23 cellular contexts compared by ENCODE assay signal in genomic region chr2:174072069-174072468, GRCh38.
DNase-seq lines count a peak whose midpoint lies in the region; ATAC-seq, FAIRE-seq and TF ChIP-seq lines count a peak whose summit lies in the region.
"Had no signal": no experiment of that assay in that cellular context is flagged by ENCODE, and none has a peak within 500 bp of the region (broad histone marks: within the 10 kb centered on the region; RNA-seq: fewer than 3 reads in every experiment).

No MANE protein-coding gene starts in this region.

- peaks cover 13% of the 10 kb centered on the region for H3K4me1 Mint-ChIP-seq in glutamatergic neuron (ENCODE audit: low read depth, unreplicated experiment)
- H3K4me1 Mint-ChIP-seq: activated CD4-positive, alpha-beta T cell treated with anti-CD3 and anti-CD28 coated beads for 36 hours; activated naive CD8-positive, alpha-beta T cell treated with anti-CD3 and anti-CD28 coated beads, Interleukin-2, amount 10 ng/mL, durations not matched to agents 7 days and 5 days had no signal

- in situ Hi-C loops in GM12878 (cut with MboI): no loop called here

- FAIRE-seq in GM12878 (lab: Jason Lieb, UNC): no peak
- FAIRE-seq: GM12891, TTC549 had no signal

- H3K27me3 Mint-ChIP-seq in glutamatergic neuron (ENCODE audit: unreplicated experiment): peaks cover 2% of the 10 kb centered on the region
- H3K27me3 Mint-ChIP-seq: activated CD4-positive, alpha-beta T cell treated with anti-CD3 and anti-CD28 coated beads for 36 hours; activated naive CD8-positive, alpha-beta T cell treated with anti-CD3 and anti-CD28 coated beads, Interleukin-2, amount 10 ng/mL, durations not matched to agents 7 days and 5 days; brain had no signal

- TF ChIP-seq POLR2A in GM12878 (IDR thresholded peaks at IDR 0.05; ENCODE audit: low read depth, low read length): no peak
- no peak for TF ChIP-seq POLR2A in tibial nerve (IDR thresholded peaks at IDR 0.05)

- no peak for TF ChIP-seq RAD21 in GM12878 (IDR thresholded peaks at IDR 0.05; ENCODE audit: insufficient read depth, low read depth, low read length)

- peak overlapping the region in 2 of 10 experiments; percentile 4 to 22; a peak in 2 of 20 replicates for H3K4me3 ChIP-seq in BLaER1 treated with 17β-estradiol and CSF1 and Interleukin-3, amounts not matched to agents 10 nM and 100 nM
- H3K4me3 ChIP-seq in GM12878 (no peak overlapping the region), tibial nerve (no peak overlapping the region)
- H3K4me3 ChIP-seq: esophagus squamous epithelium, gastroesophageal sphincter had no signal

- H3K4me1 ChIP-seq in BLaER1 treated with 17β-estradiol and CSF1 and Interleukin-3, amounts not matched to agents 10 nM and 100 nM: peaks cover 14 to 29% (median 22%) of the 10 kb centered on the region in 10 experiments
- no peaks in the 10 kb centered on the region for H3K4me1 ChIP-seq in GM12878 (ENCODE audit: control insufficient read depth, insufficient read depth, low read length)
- no peaks in the 10 kb centered on the region for H3K4me1 ChIP-seq in tibial nerve
- H3K4me1 ChIP-seq: gastroesophageal sphincter had no signal

- H3K4me2 ChIP-seq in BLaER1 treated with 17β-estradiol and CSF1 and Interleukin-3, amounts not matched to agents 10 nM and 100 nM: peak overlapping the region; percentile 36 to 81 (median 68)
- no peak overlapping the region for H3K4me2 ChIP-seq in GM12878 (ENCODE audit: control insufficient read depth, insufficient read depth)

- TF ChIP-seq CTCF in GM12878 (IDR thresholded peaks at IDR 0.05 in 2 of 3, conservative IDR thresholded peaks at IDR 0.05 in 1 of 3; ENCODE audit: control insufficient read depth in 2 of 3, extremely low read depth in 1 of 3, insufficient read depth in 1 of 3, low read depth in 3 of 3, low read length in 3 of 3) (no peak), tibial nerve (IDR thresholded peaks at IDR 0.05) (no peak), glutamatergic neuron (IDR thresholded peaks at IDR 0.05; ENCODE audit: partially characterized antibody, unreplicated experiment) (no peak)

- RAD21 ChIA-PET in GM12878 (lab: Charles Lee; ENCODE audit: unreplicated experiment): interaction anchor here (0.9 kb wide), 1 partner anchor 269 kb away, joined by 3 read pairs; no protein-coding TSS in a partner anchor

- DNase-seq in NCI-H2107 (lab: John Stamatoyannopoulos, UW) (peak; percentile 23), GM12878 (ENCODE audit: low read depth, low spot score) (peak; percentile 11), AG20443 (ENCODE audit: low spot score) (no peak), NCI-H524 treated with DMSO at 0.1 percent for 48 hours (lab: John Stamatoyannopoulos, UW) (no peak), tibial nerve (ENCODE audit: low spot score in 2 of 2) (no peak), glutamatergic neuron (no peak)
- DNase-seq: activated CD4-positive, alpha-beta T cell treated with anti-CD3 and anti-CD28 coated beads for 36 hours; activated naive CD8-positive, alpha-beta T cell treated with anti-CD3 and anti-CD28 coated beads, Interleukin-2, amount 10 ng/mL, durations not matched to agents 7 days and 5 days; esophagus squamous epithelium; H7; kidney glomerular epithelial cell; mesenchymal stem cell; NCI-H1436 treated with DMSO at 0.1 percent for 48 hours; NCI-H446; NK-92 treated with Interleukin-12 subunit alpha and Interleukin-12 subunit beta, amount 100 ng/mL, for 24 hours; right cardiac atrium; substantia nigra had no signal

- peaks cover 16 to 35% (median 30%) of the 10 kb centered on the region in 11 experiments for H3K36me3 ChIP-seq in BLaER1 treated with 17β-estradiol and CSF1 and Interleukin-3, amounts not matched to agents 10 nM and 100 nM
- H3K36me3 ChIP-seq in GM12878 (ENCODE audit: control insufficient read depth in 2 of 2, insufficient read depth in 2 of 2, low read length in 1 of 2) (peaks cover 0 to 10% of the 10 kb centered on the region in 2 experiments; a peak in 3 of 4 replicates), tibial nerve (peaks cover 0 to 5% (median 0%) of the 10 kb centered on the region in 3 donors)

- H3K36me3 Mint-ChIP-seq in glutamatergic neuron (ENCODE audit: unreplicated experiment): no peaks in the 10 kb centered on the region

- POLR2A ChIA-PET in GM12878 (lab: Charles Lee): interaction anchor here (0.7 kb wide), 1 partner anchor 8 kb away, joined by 3 read pairs; no protein-coding TSS in a partner anchor

- ATAC-seq in GM21447 (IDR thresholded peaks at IDR 0.05; ENCODE audit: unreplicated experiment) (peak; percentile 63), GM12878 (peak; percentile 65)
- ATAC-seq: activated CD4-positive, alpha-beta T cell treated with anti-CD3 and anti-CD28 coated beads for 36 hours; gastroesophageal sphincter; right cardiac atrium had no signal

- H3K9me3 Mint-ChIP-seq in glutamatergic neuron (ENCODE audit: unreplicated experiment): no peaks in the 10 kb centered on the region
- H3K9me3 Mint-ChIP-seq: activated naive CD8-positive, alpha-beta T cell treated with anti-CD3 and anti-CD28 coated beads, Interleukin-2, amount 10 ng/mL, durations not matched to agents 7 days and 5 days; brain had no signal

- H4K20me1 ChIP-seq in BLaER1 treated with 17β-estradiol and CSF1 and Interleukin-3, amounts not matched to agents 10 nM and 100 nM: no peaks in the 10 kb centered on the region
- H4K20me1 ChIP-seq in GM12878 (ENCODE audit: control insufficient read depth, insufficient read depth): no peaks in the 10 kb centered on the region; the same call in 1 of the 2 replicates

- 0 out of 2 replicates have a peak overlapping the region, but pooled peaks have one; percentile 4 for H2AFZ ChIP-seq in GM12878 (ENCODE audit: control insufficient read depth, low read depth, low read length)

- no TSS peak for BruUV-seq in GM12878 (replicated peaks; lab: Mats Ljungman, UMichigan)

- H3K79me2 ChIP-seq in GM12878 (ENCODE audit: control insufficient read depth, insufficient read depth, low read length): no peaks in the 10 kb centered on the region

- H3K4me3 Mint-ChIP-seq in glutamatergic neuron (ENCODE audit: unreplicated experiment): no peak overlapping the region
- H3K4me3 Mint-ChIP-seq: activated CD4-positive, alpha-beta T cell treated with anti-CD3 and anti-CD28 coated beads for 36 hours; activated naive CD8-positive, alpha-beta T cell treated with anti-CD3 and anti-CD28 coated beads, Interleukin-2, amount 10 ng/mL, durations not matched to agents 7 days and 5 days; brain had no signal

- intact Hi-C loops in GM12878 (cut with micrococcal nuclease; ENCODE audit: unreplicated experiment): no loop called here

- CTCF ChIA-PET in GM12878 (lab: Yijun Ruan, JAX): interaction anchor here (0.8 to 1.1 kb wide), 2 partner anchors 9 to 28 kb away, joined by 3 read pairs; no protein-coding TSS in a partner anchor

- H3K9me3 ChIP-seq in BLaER1 treated with 17β-estradiol and CSF1 and Interleukin-3, amounts not matched to agents 10 nM and 100 nM (replicated peaks in 1 of 11): no peaks in the 10 kb centered on the region
- H3K9me3 ChIP-seq in GM12878 (replicated peaks; ENCODE audit: control insufficient read depth, insufficient read depth, low read length) (no peaks in the 10 kb centered on the region), tibial nerve (no peaks in the 10 kb centered on the region)
- H3K9me3 ChIP-seq: esophagus squamous epithelium, gastroesophageal sphincter had no signal

- H3K27ac ChIP-seq in BLaER1 treated with 17β-estradiol and CSF1 and Interleukin-3, amounts not matched to agents 10 nM and 100 nM: peak overlapping the region in 9 of 11 experiments; percentile 20 to 75 (median 63); a peak in 17 of 22 replicates
- H3K27ac ChIP-seq in GM12878 (ENCODE audit: control insufficient read depth, insufficient read depth): no peak overlapping the region
- no peak overlapping the region for H3K27ac ChIP-seq in tibial nerve
- H3K27ac ChIP-seq: esophagus squamous epithelium, gastroesophageal sphincter had no signal

- H3K27ac Mint-ChIP-seq in glutamatergic neuron (ENCODE audit: unreplicated experiment): no peak overlapping the region
- H3K27ac Mint-ChIP-seq: activated CD4-positive, alpha-beta T cell treated with anti-CD3 and anti-CD28 coated beads for 36 hours; activated naive CD8-positive, alpha-beta T cell treated with anti-CD3 and anti-CD28 coated beads, Interleukin-2, amount 10 ng/mL, durations not matched to agents 7 days and 5 days; brain had no signal

- SMC1A ChIA-PET in GM12878 (lab: Charles Lee; ENCODE audit: uncharacterized antibody, unreplicated experiment): interaction anchor here (0.6 to 1.1 kb wide), 4 partner anchors 11 to 279 kb away, joined by 3 to 4 read pairs (median 3); no protein-coding TSS in a partner anchor

- peak overlapping the region in 6 of 11 experiments; percentile 19 to 60 (median 26); a peak in 7 of 22 replicates for H3K9ac ChIP-seq in BLaER1 treated with 17β-estradiol and CSF1 and Interleukin-3, amounts not matched to agents 10 nM and 100 nM
- no peak overlapping the region for H3K9ac ChIP-seq in GM12878 (ENCODE audit: control insufficient read depth, insufficient read depth, low read length)

- no peaks in the 10 kb centered on the region for H3K27me3 ChIP-seq in BLaER1 treated with 17β-estradiol and CSF1 and Interleukin-3, amounts not matched to agents 10 nM and 100 nM
- H3K27me3 ChIP-seq in GM12878 (replicated peaks in 1 of 2; ENCODE audit: control insufficient read depth in 2 of 2, insufficient read depth in 2 of 2, low read length in 1 of 2) (no peaks in the 10 kb centered on the region), tibial nerve (no peaks in the 10 kb centered on the region)
- H3K27me3 ChIP-seq: esophagus squamous epithelium had no signal

- TF ChIP-seq EP300 in GM12878 (IDR thresholded peaks at IDR 0.05; ENCODE audit: borderline replicate concordance in 1 of 2, control insufficient read depth in 1 of 2, low read depth in 2 of 2, low read length in 2 of 2) (no peak), tibial nerve (IDR thresholded peaks at IDR 0.05) (no peak)

- 42% methylated on average over 4 of the region's 4 CpGs for WGBS in GM12878 (ENCODE audit: insufficient coverage, insufficient replicate concordance, low lambda C conversion rate, missing lambda C conversion rate)
- WGBS in tibial nerve, 2 donors: 64 to 79% methylated on average over 4 of the region's 4 CpGs

TF ChIP-seq in GM12878, 131 proteins besides CTCF, POLR2A, EP300 and RAD21 (continues in another document):
- peak; percentile 24 for TF ChIP-seq USF1 (IDR thresholded peaks at IDR 0.05; ENCODE audit: borderline replicate concordance, extremely low read length, insufficient read depth, low read depth, low read length)
- TF ChIP-seq IRF4 (IDR thresholded peaks at IDR 0.05; ENCODE audit: low read depth, low read length): no peak

Comparison
In these comparisons a context has a peak if more than half of its experiments do, and no peak if none do; other contexts are left out.
1. H3K27ac ChIP-seq: peak in BLaER1 treated with 17β-estradiol and CSF1 and Interleukin-3, amounts not matched to agents 10 nM and 100 nM (9 of 11); none in GM12878 (single experiment) and tibial nerve (0 of 4).
2. DNase-seq: peak in NCI-H2107 (single experiment) and GM12878 (single experiment); none in AG20443 (single experiment), NCI-H524 treated with DMSO at 0.1 percent for 48 hours (single experiment), tibial nerve (0 of 2) and glutamatergic neuron (single experiment).